Comparison of ENCODE assay signal across 23 cellular contexts in the genomic region with DNA sequence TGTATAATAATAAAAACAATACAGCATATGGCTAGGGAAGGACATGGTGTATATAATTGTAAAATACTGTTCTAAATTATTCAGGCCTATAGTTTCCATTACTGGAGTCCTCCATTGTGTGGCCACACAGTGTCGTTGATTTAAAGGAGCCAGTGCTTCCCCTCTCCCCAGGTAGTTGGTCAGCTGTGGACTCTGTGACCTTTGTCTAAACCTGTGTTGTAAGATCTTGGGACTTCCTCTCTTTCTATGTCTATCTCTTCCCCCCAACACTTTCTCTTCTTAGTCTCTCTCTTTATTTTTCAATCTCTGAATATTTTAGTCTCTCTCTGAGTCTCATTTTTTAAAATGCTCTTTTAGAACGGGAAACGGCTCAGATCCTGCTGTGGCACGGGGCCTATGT. TPM values are rescaled to one million over a fixed set of nuclear protein-coding genes. Genes with fewer than 3 reads are reported as not detected.
A peak's percentile ranks its signal among the peaks of the same experiment; 100 is the strongest.
DNase-seq lines count a peak whose midpoint lies in the region; ATAC-seq, FAIRE-seq and TF ChIP-seq lines count a peak whose summit lies in the region.
"Had no signal": no experiment of that assay in that cellular context is flagged by ENCODE, and none has a peak within 500 bp of the region (broad histone marks: within the 10 kb centered on the region; RNA-seq: fewer than 3 reads in every experiment).

No MANE protein-coding gene starts in this region.

- DNase-seq in activated T-cell treated with anti-CD3 and anti-CD28 coated beads, Interleukin-2, amount 50 U/mL, for 72 hours, result no peak
- no peak for DNase-seq in activated T-cell treated with anti-CD3 and anti-CD28 coated beads, Interleukin-2, amount 50 U/mL, for 48 hours
- DNase-seq in NOMO-1 treated with DMSO at 0.1 percent for 48 hours (lab: John Stamatoyannopoulos, UW; ENCODE audit: unreplicated experiment), result peak; percentile 65
- DNase-seq in K562 (ENCODE audit: extremely low read depth in 1 of 4, low spot score in 3 of 4), result no peak
- DNase-seq in stimulated activated CD4-positive, alpha-beta T cell treated with anti-CD3 and anti-CD28 coated beads, Interleukin-1b, Interleukin-23, amount 100 ng/mL, for 48 hours, result no peak
- DNase-seq in neuronal stem cell (ENCODE audit: low spot score), result no peak
- DNase-seq: GF-D8, HFFc6, Kasumi-1, NCI-H1436 treated with DMSO at 0.1 percent for 48 hours, NCI-H2029 treated with DMSO at 0.1 percent for 48 hours, NCI-H748 treated with DMSO at 0.1 percent for 48 hours, Right ventricle myocardium superior, T-helper 1 cell had no signal

- no peak for TF ChIP-seq POLR2A in K562 (conservative IDR thresholded peaks at IDR 0.05)
- TF ChIP-seq POLR2A in gastroesophageal sphincter (IDR thresholded peaks at IDR 0.05), result no peak

- H3K27ac ChIP-seq in K562 (ENCODE audit: extremely low read depth, low read depth, low read length), result no peak overlapping the region
- no peak overlapping the region for H3K27ac ChIP-seq in neuronal stem cell (replicated peaks; ENCODE audit: low read length)
- H3K27ac ChIP-seq in gastroesophageal sphincter, result no peak overlapping the region
- H3K27ac ChIP-seq: 22Rv1, SK-N-MC had no signal

- TF ChIP-seq RAD21 in K562 (CRISPR knock-in tag; conservative IDR thresholded peaks at IDR 0.05 in 1 of 2, IDR thresholded peaks at IDR 0.05 in 1 of 2), result no peak

- H3K4ac ChIP-seq in neuronal stem cell (ENCODE audit: low read length), result no peak overlapping the region

- no peak overlapping the region for H2AK5ac ChIP-seq in neuronal stem cell (ENCODE audit: low read depth, low read length)

- H3K4me1 ChIP-seq in K562 (replicated peaks in 1 of 2; ENCODE audit: control insufficient read depth in 2 of 2, insufficient read depth in 2 of 2, low read length in 2 of 2), result peaks cover 0 to 2% of the 10 kb centered on the region in 2 experiments; a peak in 2 of 5 replicates
- H3K4me1 ChIP-seq in neuronal stem cell (ENCODE audit: control insufficient read depth in 2 of 2, insufficient read depth in 1 of 2, low read depth in 1 of 2, low read length in 2 of 2), result no peaks in the 10 kb centered on the region
- H3K4me1 ChIP-seq in gastroesophageal sphincter, result no peaks in the 10 kb centered on the region

- H2BK15ac ChIP-seq in neuronal stem cell (ENCODE audit: low read length), result no peak overlapping the region

- intact Hi-C loops in K562 (cut with micrococcal nuclease), result no loop called here

- TSS peak; percentile 38 for BruUV-seq in K562 (replicated peaks; lab: Mats Ljungman, UMichigan)

- H3K4me2 ChIP-seq in K562 (ENCODE audit: insufficient read depth, low read length) (no peak overlapping the region), neuronal stem cell (ENCODE audit: insufficient read depth, low read length, poor library complexity, severe bottlenecking) (no peak overlapping the region)

- H3K9ac ChIP-seq in K562 (ENCODE audit: insufficient read depth in 1 of 2, low read depth in 2 of 2, low read length in 2 of 2) (no peak overlapping the region), neuronal stem cell (ENCODE audit: low read depth, low read length, poor library complexity) (no peak overlapping the region)

- H3K9me3 Mint-ChIP-seq in activated T-cell treated with anti-CD3 and anti-CD28 coated beads, Interleukin-2, amount 50 U/mL, for 72 hours, result no peaks in the 10 kb centered on the region
- H3K9me3 Mint-ChIP-seq: HFFc6 had no signal

- no peaks in the 10 kb centered on the region for H3K9me1 ChIP-seq in K562 (ENCODE audit: control insufficient read depth, insufficient read depth, low read length)

- H4K20me1 ChIP-seq in K562 (replicated peaks; ENCODE audit: control insufficient read depth, insufficient read depth, low read length), result no peaks in the 10 kb centered on the region

- H2BK120ac ChIP-seq in neuronal stem cell (ENCODE audit: low read depth, low read length), result no peak overlapping the region

- TF ChIP-seq EP300 in K562 (IDR thresholded peaks at IDR 0.05; ENCODE audit: low read length), result no peak
- no peak for TF ChIP-seq EP300 in gastroesophageal sphincter (IDR thresholded peaks at IDR 0.05)

- no peak for ATAC-seq in activated T-cell treated with anti-CD3 and anti-CD28 coated beads, Interleukin-2, amount 50 U/mL, for 72 hours (replicated peaks in 1 of 2)
- ATAC-seq in K562 (no peak), GM18511 (IDR thresholded peaks at IDR 0.05; ENCODE audit: unreplicated experiment) (no peak), gastroesophageal sphincter (no peak)

- no peaks in the 10 kb centered on the region for H3K27me3 Mint-ChIP-seq in activated T-cell treated with anti-CD3 and anti-CD28 coated beads, Interleukin-2, amount 50 U/mL, for 72 hours (ENCODE audit: low read depth)

- no peaks in the 10 kb centered on the region for H3K27me3 ChIP-seq in K562 (ENCODE audit: control insufficient read depth in 2 of 2, insufficient read depth in 2 of 2, low read length in 2 of 2)
- no peaks in the 10 kb centered on the region for H3K27me3 ChIP-seq in neuronal stem cell (ENCODE audit: control insufficient read depth in 3 of 3, insufficient read depth in 3 of 3, low read depth in 1 of 3, low read length in 3 of 3)
- no peaks in the 10 kb centered on the region for H3K27me3 ChIP-seq in gastroesophageal sphincter

- no peaks in the 10 kb centered on the region for H3K4me1 Mint-ChIP-seq in activated T-cell treated with anti-CD3 and anti-CD28 coated beads, Interleukin-2, amount 50 U/mL, for 72 hours (ENCODE audit: low read depth)

- no peak overlapping the region for H4K8ac ChIP-seq in neuronal stem cell (ENCODE audit: low read depth, low read length)

- CTCF ChIA-PET in K562 (lab: Yijun Ruan, JAX; ENCODE audit: low intra/inter-chr PET ratio), result no interaction called here

- no peak overlapping the region for H3K4me3 Mint-ChIP-seq in activated T-cell treated with anti-CD3 and anti-CD28 coated beads, Interleukin-2, amount 50 U/mL, for 72 hours
- H3K4me3 Mint-ChIP-seq: HFFc6 had no signal

- H3K4me3 ChIP-seq in K562, result no peak overlapping the region
- no peak overlapping the region for H3K4me3 ChIP-seq in neuronal stem cell (ENCODE audit: low read length in 2 of 2)
- H3K4me3 ChIP-seq in gastroesophageal sphincter, result no peak overlapping the region
- H3K4me3 ChIP-seq: SK-N-MC had no signal

- H3K9me3 ChIP-seq in K562 (replicated peaks; ENCODE audit: control insufficient read depth, insufficient read depth, low read depth, low read length), result no peaks in the 10 kb centered on the region
- H3K9me3 ChIP-seq in neuronal stem cell (replicated peaks in 1 of 2; ENCODE audit: control insufficient read depth in 2 of 2, insufficient read depth in 1 of 2, low read depth in 1 of 2, low read length in 2 of 2), result no peaks in the 10 kb centered on the region
- no peaks in the 10 kb centered on the region for H3K9me3 ChIP-seq in gastroesophageal sphincter

- POLR2A ChIA-PET in K562 (lab: Yijun Ruan, JAX), result no interaction called here

- FAIRE-seq in K562 (lab: Jason Lieb, UNC), result no peak
- FAIRE-seq: H1, RCC 7860 had no signal

- 76% methylated on average over 4 of the region's 4 CpGs for WGBS in K562 (ENCODE audit: insufficient coverage, low coverage, missing lambda C conversion rate)
- no CpG with 5 or more reads among the region's 4 CpGs for WGBS in neuronal stem cell (ENCODE audit: extremely low coverage in 2 of 2, insufficient read length in 2 of 2, insufficient replicate concordance in 1 of 2), 2 donors
- WGBS in gastroesophageal sphincter (ENCODE audit: low coverage in 1 of 2), 2 donors, result 77 to 84% methylated on average over 4 of the region's 4 CpGs

- H3K23ac ChIP-seq in neuronal stem cell (ENCODE audit: low read depth, low read length, poor library complexity), result no peak overlapping the region

- H3K27ac Mint-ChIP-seq in activated T-cell treated with anti-CD3 and anti-CD28 coated beads, Interleukin-2, amount 50 U/mL, for 72 hours, result peak overlapping the region; percentile 64
- H3K27ac Mint-ChIP-seq: HFFc6 had no signal

- H2AFZ ChIP-seq in K562 (ENCODE audit: low read depth, low read length) (no peak overlapping the region), neuronal stem cell (ENCODE audit: low read length) (no peak overlapping the region)

- no peaks in the 10 kb centered on the region for H3K79me2 ChIP-seq in K562 (ENCODE audit: control insufficient read depth, insufficient read depth, low read length)

- H3K36me3 ChIP-seq in K562 (ENCODE audit: control insufficient read depth, insufficient read depth, low read length), result peaks cover 11% of the 10 kb centered on the region; the same call in 1 of the 3 replicates
- H3K36me3 ChIP-seq in neuronal stem cell (replicated peaks in 1 of 2; ENCODE audit: control insufficient read depth in 2 of 2, insufficient read depth in 2 of 2, low read length in 2 of 2), result peaks cover 36 to 65% of the 10 kb centered on the region in 2 donors
- peaks cover 0 to 87% of the 10 kb centered on the region in 2 donors for H3K36me3 ChIP-seq in gastroesophageal sphincter

- H4K91ac ChIP-seq in neuronal stem cell (ENCODE audit: low read depth, low read length, poor library complexity), result no peak overlapping the region

- in situ Hi-C loops in K562 (cut with MboI), result no loop called here

- no peak overlapping the region for H3K14ac ChIP-seq in neuronal stem cell (ENCODE audit: low read length)

- no peak overlapping the region for H2BK12ac ChIP-seq in neuronal stem cell (ENCODE audit: low read length)

- H3K18ac ChIP-seq in neuronal stem cell (ENCODE audit: low read length), result no peak overlapping the region

- no peaks in the 10 kb centered on the region for H3K79me1 ChIP-seq in neuronal stem cell (ENCODE audit: low read depth, low read length)

- H2BK5ac ChIP-seq in neuronal stem cell (ENCODE audit: low read length), result no peak overlapping the region

- no peak for TF ChIP-seq CTCF in K562 (IDR thresholded peaks at IDR 0.05 in 2 of 3, conservative IDR thresholded peaks at IDR 0.05 in 1 of 3; ENCODE audit: insufficient read depth in 2 of 3, low read depth in 1 of 3, low read length in 3 of 3)
- TF ChIP-seq CTCF in gastroesophageal sphincter (IDR thresholded peaks at IDR 0.05), result no peak

- peaks cover 2% of the 10 kb centered on the region in 2 donors for H3K36me3 Mint-ChIP-seq in activated T-cell treated with anti-CD3 and anti-CD28 coated beads, Interleukin-2, amount 50 U/mL, for 72 hours (ENCODE audit: insufficient read depth in 2 of 2)

RNA-seq across cellular contexts. Expression of gene BRPF3, which starts 35.6 kb away (rescaled TPM):
- 10 to 100 TPM; 24.4 to 26.8 TPM for total RNA-seq in activated T-cell treated with anti-CD3 and anti-CD28 coated beads, Interleukin-2, amount 50 U/mL, for 72 hours
- total RNA-seq in K562 (2011; cell fraction: chromatin; rRNA removed; ENCODE audit: low replicate concordance), result 42.9 and 59.6 TPM in 2 replicates
- 23.3 and 37.0 TPM in 2 replicates for total RNA-seq in K562 (2011; cell fraction: nucleolus; rRNA removed)
- 28.0 and 31.7 TPM in 2 replicates for total RNA-seq in K562 (2011; cell fraction: nucleoplasm; rRNA removed)
- 6.2 and 7.1 TPM in 2 replicates for total RNA-seq in K562 (2014; rRNA removed)
- 5.4 and 5.6 TPM in 2 replicates for total RNA-seq in K562 (2014; rRNA removed; fragmentation: Illumina TruSeq; extraction: Trizol)
- total RNA-seq in K562 (2015; rRNA removed; fragmentation: Illumina TruSeq; extraction: Trizol), result 8.3 and 8.8 TPM in 2 replicates
- 15.7 and 17.4 TPM in 2 replicates for total RNA-seq in K562 (2021)
- polyA plus RNA-seq in K562 (2011; rRNA removed), result 8.0 and 9.4 TPM in 2 replicates
- polyA plus RNA-seq in K562 (2011; cell fraction: cytosol; rRNA removed), result 8.8 and 10.7 TPM in 2 replicates
- 18.6 and 33.2 TPM in 2 replicates for polyA plus RNA-seq in K562 (2011; cell fraction: nucleus; rRNA removed)
- 13.0 and 15.4 TPM in 2 replicates for polyA plus RNA-seq in K562 (2012)
- polyA plus RNA-seq in K562 (2014; fragmentation: Illumina TruSeq; extraction: Trizol), result 17.9 and 19.3 TPM in 2 replicates
- 1 to 10 TPM; 2.2 to 2.5 TPM for polyA plus RNA-seq in K562 (2014; fragmentation: Nextera tagmentation; extraction: Ambion mirVana)
- 11.1 and 12.6 TPM in 2 replicates for polyA plus RNA-seq in K562 (2014; rRNA removed)
- 16.3 and 16.7 TPM in 2 replicates for polyA minus RNA-seq in K562 (2011; rRNA and poly(A)+ RNA removed)
- 8.3 and 11.7 TPM in 2 replicates for polyA minus RNA-seq in K562 (2011; cell fraction: cytosol; rRNA and poly(A)+ RNA removed)
- 25.2 and 29.1 TPM in 2 replicates for polyA minus RNA-seq in K562 (2011; cell fraction: nucleus; rRNA and poly(A)+ RNA removed)
- 20.5 TPM for polyA plus RNA-seq in neuronal stem cell (2013, experiment 1 of 2)
- 20.4 TPM for polyA plus RNA-seq in neuronal stem cell (2013, experiment 2 of 2)
- 10 to 100 TPM; 19.0 to 36.7 (median 20.4) TPM for total RNA-seq in gastroesophageal sphincter

RNA-seq across cellular contexts. Expression of gene PNPLA1, which starts 37.7 kb away (rescaled TPM):
- total RNA-seq in activated T-cell treated with anti-CD3 and anti-CD28 coated beads, Interleukin-2, amount 50 U/mL, for 72 hours, result not detected
- not detected in 2 replicates for total RNA-seq in K562 (2011; cell fraction: chromatin; rRNA removed; ENCODE audit: low replicate concordance)
- total RNA-seq in K562 (2011; cell fraction: nucleolus; rRNA removed), result 0.17 TPM in 1 of 2 replicates, not detected in the other
- total RNA-seq in K562 (2011; cell fraction: nucleoplasm; rRNA removed), result 0.29 TPM in 1 of 2 replicates, not detected in the other
- total RNA-seq in K562 (2014; rRNA removed), result 0.27 TPM in 1 of 2 replicates, not detected in the other
- 0.04 TPM in 1 of 2 replicates, not detected in the other for total RNA-seq in K562 (2014; rRNA removed; fragmentation: Illumina TruSeq; extraction: Trizol)
- 0.14 TPM in 1 of 2 replicates, not detected in the other for total RNA-seq in K562 (2015; rRNA removed; fragmentation: Illumina TruSeq; extraction: Trizol)
- total RNA-seq in K562 (2021), result 0.11 and 0.13 TPM in 2 replicates
- not detected in 2 replicates for polyA plus RNA-seq in K562 (2011; rRNA removed)
- 0.06 and 0.07 TPM in 2 replicates for polyA plus RNA-seq in K562 (2011; cell fraction: cytosol; rRNA removed)
- polyA plus RNA-seq in K562 (2011; cell fraction: nucleus; rRNA removed), result not detected in 2 replicates
- 0.22 and 2.4 TPM in 2 replicates for polyA plus RNA-seq in K562 (2012)
- polyA plus RNA-seq in K562 (2014; fragmentation: Illumina TruSeq; extraction: Trizol), result 0.16 and 0.17 TPM in 2 replicates
- polyA plus RNA-seq in K562 (2014; fragmentation: Nextera tagmentation; extraction: Ambion mirVana), result under 1 TPM in 1 of 2 experiments, not detected in 1; 0.08 TPM
- 0.07 and 0.22 TPM in 2 replicates for polyA plus RNA-seq in K562 (2014; rRNA removed)
- polyA minus RNA-seq in K562 (2011; rRNA and poly(A)+ RNA removed), result not detected in 2 replicates
- not detected in 2 replicates for polyA minus RNA-seq in K562 (2011; cell fraction: cytosol; rRNA and poly(A)+ RNA removed)
- polyA minus RNA-seq in K562 (2011; cell fraction: nucleus; rRNA and poly(A)+ RNA removed), result not detected in 2 replicates
- 0.04 TPM for polyA plus RNA-seq in neuronal stem cell (2013, experiment 1 of 2)
- 0.07 TPM for polyA plus RNA-seq in neuronal stem cell (2013, experiment 2 of 2)
- total RNA-seq in gastroesophageal sphincter, result not detected
- total RNA-seq: Daoy, H1, HFFc6, NCI-H460, Right ventricle myocardium superior had no signal
- polyA plus RNA-seq: BJ, H1 had no signal
